In genomic region chr14:23977216-23977615, GRCh38 we compare ENCODE assay signal across 7 cellular contexts. TPM values are rescaled to one million over a fixed set of nuclear protein-coding genes. Genes with fewer than 3 reads are reported as not detected.
DNase-seq lines count a peak whose midpoint lies in the region; ATAC-seq, FAIRE-seq and TF ChIP-seq lines count a peak whose summit lies in the region.
"Not testable (repeated sequence)": the region's sequence is repeated elsewhere in the genome, so short reads cannot be mapped to it uniquely, and the experiment has no call there.

No MANE protein-coding gene starts in this region.

- not testable (repeated sequence) for TF ChIP-seq POLR2A in endothelial cell of umbilical vein (IDR thresholded peaks at IDR 0.05; ENCODE audit: low read depth, low read length)

- H3K4me3 ChIP-seq in PC-3 (ENCODE audit: low read length); endothelial cell of umbilical vein (replicated peaks in 1 of 3; ENCODE audit: insufficient read depth in 1 of 3, low read depth in 1 of 3, low read length in 3 of 3); osteoblast (ENCODE audit: insufficient read depth, low read length): not testable (repeated sequence)

- H3K27ac Mint-ChIP-seq in activated CD8-positive, alpha-beta T cell treated with anti-CD3 and anti-CD28 coated beads for 36 hours, result not testable (repeated sequence)

- H3K4me2 ChIP-seq in PC-3 (ENCODE audit: low read length); endothelial cell of umbilical vein (ENCODE audit: insufficient read depth, low read length); osteoblast (ENCODE audit: insufficient read depth, low read length): not testable (repeated sequence)

- DNase-seq in DMS 273 (lab: John Stamatoyannopoulos, UW; ENCODE audit: unreplicated experiment) (peak; percentile 26), HCEC 1CT (peak; percentile 7), PC-3 (peak; percentile 41)
- DNase-seq in activated CD8-positive, alpha-beta T cell treated with anti-CD3 and anti-CD28 coated beads for 36 hours; endothelial cell of umbilical vein (ENCODE audit: low read depth, low spot score); left lobe of liver (ENCODE audit: low spot score); osteoblast (ENCODE audit: insufficient read length, low spot score, missing footprints): not testable (repeated sequence)

- not testable (repeated sequence) for H3K9me2 ChIP-seq in PC-3 (replicated peaks; ENCODE audit: low read length)

- POLR2A ChIA-PET in PC-3 (lab: Charles Lee; ENCODE audit: unreplicated experiment); activated CD8-positive, alpha-beta T cell treated with anti-CD3 and anti-CD28 coated beads for 36 hours (lab: Charles Lee); endothelial cell of umbilical vein (lab: Charles Lee): not testable (repeated sequence)

- not testable (repeated sequence) for H4K20me1 ChIP-seq in PC-3 (ENCODE audit: low read length); endothelial cell of umbilical vein (replicated peaks; ENCODE audit: control insufficient read depth, extremely low read depth, insufficient read depth, low read length); osteoblast (ENCODE audit: insufficient read depth, low read length)

- H3K27ac ChIP-seq in PC-3 (ENCODE audit: low read length); endothelial cell of umbilical vein (ENCODE audit: insufficient read depth, low read depth, low read length); osteoblast (ENCODE audit: low read depth, low read length): not testable (repeated sequence)

- not testable (repeated sequence) for H3K9me3 Mint-ChIP-seq in activated CD8-positive, alpha-beta T cell treated with anti-CD3 and anti-CD28 coated beads for 36 hours

- not testable (repeated sequence) for H3K4me1 ChIP-seq in PC-3 (ENCODE audit: insufficient read depth, low read length); endothelial cell of umbilical vein (ENCODE audit: control insufficient read depth, extremely low read depth, insufficient read depth, low read length); osteoblast (ENCODE audit: insufficient read depth, low read length)

- CTCF ChIA-PET in PC-3 (lab: Charles Lee), result interaction anchor here (1.1 kb wide), 1 partner anchor 656 kb away, joined by 5 read pairs; the partner anchor contains the start of gene PABPN1
- CTCF ChIA-PET in activated CD8-positive, alpha-beta T cell treated with anti-CD3 and anti-CD28 coated beads for 36 hours (lab: Charles Lee), result not testable (repeated sequence)
- CTCF ChIA-PET in endothelial cell of umbilical vein (lab: Charles Lee), result interaction anchor here (0.8 kb wide), 2 partner anchors 59 to 113 kb away, joined by 3 to 4 read pairs; no protein-coding TSS in a partner anchor

- H3K36me3 ChIP-seq in PC-3 (ENCODE audit: low read depth, low read length); endothelial cell of umbilical vein (ENCODE audit: control insufficient read depth in 2 of 2, extremely low read depth in 1 of 2, insufficient read depth in 2 of 2, low read length in 2 of 2); osteoblast (ENCODE audit: insufficient read depth, low read length): not testable (repeated sequence)

- H3K4me1 Mint-ChIP-seq in activated CD8-positive, alpha-beta T cell treated with anti-CD3 and anti-CD28 coated beads for 36 hours (ENCODE audit: low read depth), result not testable (repeated sequence)

- dilution Hi-C loops in endothelial cell of umbilical vein (cut with MboI; ENCODE audit: extremely low pct_ligation_motif_present, low sequenced_read_pairs), result not testable (repeated sequence)

- not testable (repeated sequence) for H3K9me3 ChIP-seq in PC-3 (ENCODE audit: low read length); endothelial cell of umbilical vein (replicated peaks; ENCODE audit: control insufficient read depth, insufficient read depth, low read length); osteoblast (ENCODE audit: low read depth, low read length)

- not testable (repeated sequence) for H3K9ac ChIP-seq in PC-3 (ENCODE audit: low read length); endothelial cell of umbilical vein (replicated peaks; ENCODE audit: extremely low read depth, insufficient read depth, low read length)

- intact Hi-C loops in PC-3 (cut with micrococcal nuclease); activated CD8-positive, alpha-beta T cell treated with anti-CD3 and anti-CD28 coated beads for 36 hours (cut with micrococcal nuclease); endothelial cell of umbilical vein (cut with micrococcal nuclease): not testable (repeated sequence)

- H3K9me1 ChIP-seq in endothelial cell of umbilical vein (replicated peaks; ENCODE audit: control insufficient read depth, extremely low read depth, insufficient read depth, low read length), result not testable (repeated sequence)

- H2AFZ ChIP-seq in PC-3 (ENCODE audit: low read length); endothelial cell of umbilical vein (ENCODE audit: low read depth, low read length); osteoblast (ENCODE audit: low read length): not testable (repeated sequence)

- not testable (repeated sequence) for H3K27me3 ChIP-seq in PC-3 (ENCODE audit: low read length); endothelial cell of umbilical vein (ENCODE audit: control insufficient read depth in 2 of 2, insufficient read depth in 2 of 2, low read length in 2 of 2); osteoblast (ENCODE audit: insufficient read depth, low read length)

- ATAC-seq in PC-3, result peak; percentile 95
- ATAC-seq in activated CD8-positive, alpha-beta T cell treated with anti-CD3 and anti-CD28 coated beads for 36 hours, result peak; percentile 30
- ATAC-seq in left lobe of liver, result peak; percentile 99

- H3F3A ChIP-seq in PC-3 (ENCODE audit: low read length, unreplicated experiment), result not testable (repeated sequence)

- FAIRE-seq in endothelial cell of umbilical vein (lab: Jason Lieb, UNC), result peak; percentile 54

- not testable (repeated sequence) for H3K36me3 Mint-ChIP-seq in activated CD8-positive, alpha-beta T cell treated with anti-CD3 and anti-CD28 coated beads for 36 hours (ENCODE audit: low read depth)

- not testable (repeated sequence) for H3K4me3 Mint-ChIP-seq in activated CD8-positive, alpha-beta T cell treated with anti-CD3 and anti-CD28 coated beads for 36 hours

- BruUV-seq in PC-3 (replicated peaks; lab: Mats Ljungman, UMichigan); endothelial cell of umbilical vein (replicated peaks; lab: Mats Ljungman, UMichigan): not testable (repeated sequence)

- not testable (repeated sequence) for H3K27me3 Mint-ChIP-seq in activated CD8-positive, alpha-beta T cell treated with anti-CD3 and anti-CD28 coated beads for 36 hours

- TF ChIP-seq CTCF in PC-3 (conservative IDR thresholded peaks at IDR 0.05; ENCODE audit: low read depth, low read length), result peak; percentile 37; the same call in 1 of the 2 replicates
- TF ChIP-seq CTCF in activated CD8-positive, alpha-beta T cell treated with anti-CD3 and anti-CD28 coated beads for 36 hours (IDR thresholded peaks at IDR 0.05), result not testable (repeated sequence)
- peak in 1 of 2 donors; percentile 13 for TF ChIP-seq CTCF in endothelial cell of umbilical vein (IDR thresholded peaks at IDR 0.05; ENCODE audit: extremely low read depth in 1 of 2, insufficient read depth in 1 of 2, low read depth in 1 of 2, low read length in 2 of 2)
- peak; percentile 10 for TF ChIP-seq CTCF in osteoblast (IDR thresholded peaks at IDR 0.05; ENCODE audit: extremely low read depth, low read depth, low read length)

- H3K79me2 ChIP-seq in PC-3 (ENCODE audit: low read length); endothelial cell of umbilical vein (ENCODE audit: control insufficient read depth, insufficient read depth, low read length); osteoblast (ENCODE audit: insufficient read depth, low read length): not testable (repeated sequence)

RNA-seq across cellular contexts. Expression of gene DHRS4L2, which starts 11.5 kb away (rescaled TPM):
- total RNA-seq in PC-3 (2014; rRNA removed) (16.5 and 26.7 TPM in 2 replicates), endothelial cell of umbilical vein (18.5 and 20.7 TPM in 2 replicates), left lobe of liver (46.4 TPM), osteoblast (9.0 and 9.7 TPM in 2 replicates)
- total RNA-seq in activated CD8-positive, alpha-beta T cell treated with anti-CD3 and anti-CD28 coated beads for 36 hours, result 10 to 100 TPM; 20.8 to 24.3 TPM
- 18.2 and 21.9 TPM in 2 replicates for polyA plus RNA-seq in endothelial cell of umbilical vein
- polyA plus RNA-seq in endothelial cell of umbilical vein (2011; cell fraction: cytosol; rRNA removed), result 24.0 and 26.1 TPM in 2 replicates
- 11.4 and 15.6 TPM in 2 replicates for polyA plus RNA-seq in endothelial cell of umbilical vein (2011; cell fraction: nucleus; rRNA removed)
- 18.6 and 20.4 TPM in 2 replicates for polyA plus RNA-seq in endothelial cell of umbilical vein (2012)
- 10.1 and 12.2 TPM in 2 replicates for polyA minus RNA-seq in endothelial cell of umbilical vein
- polyA minus RNA-seq in endothelial cell of umbilical vein (2011; cell fraction: cytosol; rRNA and poly(A)+ RNA removed), result 30.6 TPM
- polyA minus RNA-seq in endothelial cell of umbilical vein (2011; cell fraction: nucleus; rRNA and poly(A)+ RNA removed), result 2.6 and 3.9 TPM in 2 replicates

RNA-seq across cellular contexts. Expression of gene DHRS4, which starts 23.6 kb away (rescaled TPM):
- total RNA-seq in PC-3 (2014; rRNA removed) (103 and 108 TPM in 2 replicates), endothelial cell of umbilical vein (19.2 and 24.4 TPM in 2 replicates), left lobe of liver (59.0 TPM), osteoblast (31.5 and 36.5 TPM in 2 replicates)
- 10 to 100 TPM; 19.9 to 21.7 TPM for total RNA-seq in activated CD8-positive, alpha-beta T cell treated with anti-CD3 and anti-CD28 coated beads for 36 hours
- polyA plus RNA-seq in endothelial cell of umbilical vein, result 24.9 and 32.0 TPM in 2 replicates
- 29.1 and 32.5 TPM in 2 replicates for polyA plus RNA-seq in endothelial cell of umbilical vein (2011; cell fraction: cytosol; rRNA removed)
- 15.4 and 16.7 TPM in 2 replicates for polyA plus RNA-seq in endothelial cell of umbilical vein (2011; cell fraction: nucleus; rRNA removed)
- 24.4 and 25.2 TPM in 2 replicates for polyA plus RNA-seq in endothelial cell of umbilical vein (2012)
- 6.3 and 9.5 TPM in 2 replicates for polyA minus RNA-seq in endothelial cell of umbilical vein
- polyA minus RNA-seq in endothelial cell of umbilical vein (2011; cell fraction: cytosol; rRNA and poly(A)+ RNA removed), result 14.2 TPM
- polyA minus RNA-seq in endothelial cell of umbilical vein (2011; cell fraction: nucleus; rRNA and poly(A)+ RNA removed), result 4.5 and 5.0 TPM in 2 replicates

Comparison
In these comparisons a context has a peak if more than half of its experiments do, and no peak if none do; other contexts are left out.
1. ATAC-seq: peak in every context shown above with its lines; median percentile 99 in left lobe of liver; 95 in PC-3; 30 in activated CD8-positive, alpha-beta T cell treated with anti-CD3 and anti-CD28 coated beads for 36 hours.